Comparison of ENCODE assay signal across 8 cellular contexts in the genomic region with DNA sequence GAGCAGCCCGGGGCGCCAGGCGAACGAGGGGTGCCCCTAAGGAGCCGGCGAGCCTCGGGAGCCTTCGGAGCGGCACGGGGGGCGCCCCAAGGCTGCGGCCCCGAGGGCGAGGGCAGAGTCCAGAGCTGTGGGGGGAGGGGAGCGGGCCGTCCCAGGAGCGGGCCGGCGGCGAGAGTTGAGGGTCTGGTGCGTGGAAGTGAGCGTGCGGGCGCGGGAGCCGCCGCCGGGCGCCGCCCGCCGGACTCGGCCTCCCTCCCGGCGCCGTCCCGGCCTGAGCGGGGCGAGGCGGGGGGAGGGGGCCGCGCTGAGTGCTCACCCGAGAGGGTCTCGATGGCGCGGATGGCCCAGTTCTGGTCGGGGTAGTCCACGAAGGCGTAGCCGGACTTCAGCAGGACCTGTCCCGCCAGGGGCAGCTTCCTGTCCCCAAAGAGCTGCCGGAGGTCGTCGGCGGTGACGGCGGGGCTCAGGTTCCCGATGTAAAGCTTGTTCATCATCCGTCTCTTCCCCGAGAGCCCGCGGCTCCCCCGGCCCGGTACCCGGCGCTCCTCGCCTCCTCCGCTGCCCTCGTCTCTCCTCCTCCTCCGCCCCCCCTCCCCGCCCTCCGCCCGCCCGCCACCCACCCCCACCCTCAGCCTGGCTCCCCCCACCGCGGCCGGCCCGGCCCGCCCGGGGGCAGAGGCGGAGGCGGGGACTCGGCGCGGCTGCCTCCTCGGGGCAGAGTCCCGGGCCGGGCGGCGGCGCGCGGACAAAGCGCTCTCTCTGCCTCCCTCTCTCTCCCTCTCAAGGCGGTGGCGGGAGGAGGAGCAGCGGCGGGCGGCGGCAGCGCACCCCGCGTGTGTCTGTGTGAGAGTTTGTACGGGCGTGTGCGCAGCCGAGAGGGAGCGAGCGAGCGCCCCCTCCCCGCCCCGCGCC. TPM values are rescaled to one million over a fixed set of nuclear protein-coding genes. Genes with fewer than 3 reads are reported as not detected.
DNase-seq lines count a peak whose midpoint lies in the region; ATAC-seq and TF ChIP-seq lines count a peak whose summit lies in the region.

A gene (minus strand): TSS at position 576 of the 912 bp plus-strand sequence. CDS start 82 bp downstream, at position 494.

- POLR2A ChIA-PET in GM10248 (lab: Yijun Ruan, JAX): no interaction called here

- peak within 1 kb of the TSS; percentile 62 for H3K27ac ChIP-seq in subcutaneous abdominal adipose tissue (ENCODE audit: low read depth, low read length)

- ATAC-seq in HG02623 (IDR thresholded peaks at IDR 0.05; ENCODE audit: unreplicated experiment) (peak; percentile 62), esophagus mucosa (peak; percentile 80), GM19328 (IDR thresholded peaks at IDR 0.05; ENCODE audit: unreplicated experiment) (no peak)

- peak within 1 kb of the TSS; percentile 57 to 92 (median 78) for H3K4me3 ChIP-seq in subcutaneous abdominal adipose tissue (ENCODE audit: low read depth in 1 of 5, low read length in 5 of 5)

- H3K9ac ChIP-seq in subcutaneous abdominal adipose tissue (ENCODE audit: low read length in 5 of 5): peak within 1 kb of the TSS in 4 of 5 donors; percentile 65 to 77 (median 73)

- H3K9me3 ChIP-seq in subcutaneous abdominal adipose tissue (ENCODE audit: control insufficient read depth in 5 of 5, low read length in 5 of 5): no peaks in the 10 kb centered on the region

- H3K36me3 ChIP-seq in subcutaneous abdominal adipose tissue (ENCODE audit: control insufficient read depth in 5 of 5, insufficient read depth in 5 of 5, low read length in 5 of 5): no peaks in the 10 kb centered on the region

- peaks cover 0 to 30% (median 20%) of the 10 kb centered on the region in 5 donors for H3K4me1 ChIP-seq in subcutaneous abdominal adipose tissue (ENCODE audit: control insufficient read depth in 5 of 5, insufficient read depth in 5 of 5, low read length in 5 of 5)

- no peak for TF ChIP-seq CTCF in GM10248 (IDR thresholded peaks at IDR 0.05; ENCODE audit: control extremely low read depth, extremely low read depth, low read depth, missing control alignments)

- CTCF ChIA-PET in GM10248 (lab: Yijun Ruan, JAX): interaction anchor here (1.0 kb wide), 1 partner anchor 56 kb away, joined by 3 read pairs; no protein-coding TSS in a partner anchor

- DNase-seq in GM10248 (ENCODE audit: extremely low spot score) (peak; percentile 64), NCI-H526 treated with DMSO at 0.1 percent for 48 hours (lab: John Stamatoyannopoulos, UW) (peak; percentile 41), activated T-cell treated with anti-CD3 and anti-CD28 coated beads for 4 hours (peak; percentile 26), myocyte (ENCODE audit: low read depth) (peak; percentile 88)

- H3K27me3 ChIP-seq in subcutaneous abdominal adipose tissue (ENCODE audit: control insufficient read depth in 5 of 5, insufficient read depth in 4 of 5, low read length in 5 of 5): peaks cover 0 to 21% (median 2%) of the 10 kb centered on the region in 5 donors

RNA-seq across cellular contexts. Expression of the gene that starts here (rescaled TPM):
- total RNA-seq in esophagus mucosa (4.9 TPM), myocyte (48.5 and 56.2 TPM in 2 replicates)
- 31.4 TPM for polyA plus RNA-seq in myocyte (2012)

Comparison
In these comparisons a context has a peak if more than half of its experiments do, and no peak if none do; other contexts are left out.
1. DNase-seq: peak in every context shown above with its lines; median percentile 88 in myocyte; 64 in GM10248; 41 in NCI-H526 treated with DMSO at 0.1 percent for 48 hours; 26 in activated T-cell treated with anti-CD3 and anti-CD28 coated beads for 4 hours.